ENCODE assay signal across 12 cellular contexts in the genomic region with DNA sequence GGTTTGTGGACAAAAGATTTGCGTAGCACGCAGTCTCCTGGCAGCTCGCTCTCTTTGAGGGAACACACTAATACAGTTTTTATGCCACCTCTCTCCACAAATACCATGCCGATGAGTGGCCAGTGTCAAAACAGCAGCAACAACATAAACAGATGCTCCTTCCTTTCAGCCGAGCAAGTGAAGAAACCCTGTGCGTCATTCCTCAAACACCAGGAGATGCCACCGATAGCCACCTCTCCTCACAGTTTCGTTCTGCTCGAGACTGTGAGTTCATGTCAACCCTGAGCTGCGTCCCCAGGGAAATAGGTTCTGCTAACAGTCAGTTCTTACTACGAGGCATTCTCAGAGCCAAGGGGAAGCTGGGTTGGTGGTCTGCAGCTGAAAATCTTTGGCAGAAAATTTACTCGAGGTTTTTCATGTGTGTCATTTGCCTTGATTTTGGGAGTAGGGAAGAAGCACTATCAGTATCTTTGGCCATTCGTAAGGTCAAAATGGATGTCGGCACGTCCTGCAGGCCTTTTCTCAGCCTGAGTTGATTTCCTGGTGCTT. TPM values are rescaled to one million over a fixed set of nuclear protein-coding genes. Genes with fewer than 3 reads are reported as not detected.
A peak's percentile ranks its signal among the peaks of the same experiment; 100 is the strongest.
DNase-seq lines count a peak whose midpoint lies in the region; ATAC-seq and TF ChIP-seq lines count a peak whose summit lies in the region.
"Had no signal": no experiment of that assay in that cellular context is flagged by ENCODE, and none has a peak within 500 bp of the region (broad histone marks: within the 10 kb centered on the region; RNA-seq: fewer than 3 reads in every experiment).

No MANE protein-coding gene starts in this region.

- no peak overlapping the region for H3K4me3 ChIP-seq in hepatocyte
- no peak overlapping the region for H3K4me3 ChIP-seq in right lobe of liver
- H3K4me3 ChIP-seq: dorsolateral prefrontal cortex had no signal

- H3K4me2 ChIP-seq in hepatocyte, result no peak overlapping the region

- no peaks in the 10 kb centered on the region for H3K9me3 ChIP-seq in hepatocyte (ENCODE audit: low read depth)
- H3K9me3 ChIP-seq in right lobe of liver, result no peaks in the 10 kb centered on the region

- no peak overlapping the region for H3K27ac ChIP-seq in hepatocyte
- no peak overlapping the region for H3K27ac ChIP-seq in right lobe of liver

- intact Hi-C loops in right lobe of liver (cut with DNase I), result no loop called here

- H3K4me1 ChIP-seq in hepatocyte (ENCODE audit: insufficient read depth) (no peaks in the 10 kb centered on the region), right lobe of liver (no peaks in the 10 kb centered on the region)

- H3K9me2 ChIP-seq in hepatocyte (replicated peaks; ENCODE audit: insufficient read depth), result no peaks in the 10 kb centered on the region

- ATAC-seq in GM21528 (IDR thresholded peaks at IDR 0.05; ENCODE audit: low FRiP score, unreplicated experiment) (no peak), right lobe of liver (no peak), GM18907 (IDR thresholded peaks at IDR 0.05; ENCODE audit: unreplicated experiment) (no peak)
- ATAC-seq: activated CD4-positive, alpha-beta T cell treated with anti-CD3 and anti-CD28 coated beads for 36 hours had no signal

- H2AFZ ChIP-seq in hepatocyte, result no peak overlapping the region

- no peak for TF ChIP-seq CTCF in hepatocyte (IDR thresholded peaks at IDR 0.05; ENCODE audit: poor library complexity)
- no peak for TF ChIP-seq CTCF in right lobe of liver (IDR thresholded peaks at IDR 0.05)

- TF ChIP-seq POLR2A in right lobe of liver (IDR thresholded peaks at IDR 0.05), result no peak

- peak; percentile 93 for DNase-seq in AG08395 (ENCODE audit: low spot score)
- peak; percentile 97 for DNase-seq in HS-5 (ENCODE audit: low read depth)
- DNase-seq in astrocyte of the hippocampus (ENCODE audit: low read depth, low spot score), result peak; percentile 94
- peak; percentile 23 for DNase-seq in hepatocyte (ENCODE audit: low spot score)
- DNase-seq in NCI-H345 treated with DMSO at 0.1 percent for 48 hours (lab: John Stamatoyannopoulos, UW; ENCODE audit: unreplicated experiment), result no peak
- no peak for DNase-seq in right lobe of liver
- DNase-seq: activated CD4-positive, alpha-beta T cell treated with anti-CD3 and anti-CD28 coated beads for 36 hours; activated effector memory CD4-positive, alpha-beta T cell treated with anti-CD3 and anti-CD28 coated beads, Interleukin-2, amount 50 U/mL, for 16 hours; dorsolateral prefrontal cortex; H9 had no signal

- H3K79me2 ChIP-seq in hepatocyte, result no peaks in the 10 kb centered on the region

- no peaks in the 10 kb centered on the region for H4K20me1 ChIP-seq in hepatocyte (ENCODE audit: insufficient read depth, poor library complexity, severe bottlenecking)

- H3K27me3 ChIP-seq in hepatocyte (no peaks in the 10 kb centered on the region), right lobe of liver (no peaks in the 10 kb centered on the region)

- 73% methylated on average over 15 of the region's 15 CpGs for WGBS in hepatocyte (ENCODE audit: low lambda C conversion rate, missing lambda C conversion rate)
- WGBS in right lobe of liver (ENCODE audit: insufficient coverage, low coverage, low lambda C conversion rate, missing lambda C conversion rate), result 64% methylated on average over 12 of the region's 15 CpGs

- H3K36me3 ChIP-seq in hepatocyte (replicated peaks; ENCODE audit: insufficient read depth, low read depth) (no peaks in the 10 kb centered on the region), right lobe of liver (no peaks in the 10 kb centered on the region)

RNA-seq across cellular contexts. Expression of gene EYA2, which starts 59.9 kb away (rescaled TPM):
- 1.4 and 1.8 TPM in 2 replicates for total RNA-seq in hepatocyte
- polyA plus RNA-seq in hepatocyte, result 1.4 and 2.0 TPM in 2 replicates
- total RNA-seq in right lobe of liver, result 1 to 10 TPM in 1 of 6 experiments, under 1 TPM in 5; 0.12 to 3.0 (median 0.49) TPM
- total RNA-seq: activated CD4-positive, alpha-beta T cell treated with anti-CD3 and anti-CD28 coated beads for 36 hours had no signal

Comparison
In these comparisons a context has a peak if more than half of its experiments do, and no peak if none do; other contexts are left out.
1. DNase-seq: peak in AG08395 (single experiment), HS-5 (single experiment), astrocyte of the hippocampus (single experiment) and hepatocyte (single experiment); none in NCI-H345 treated with DMSO at 0.1 percent for 48 hours (single experiment) and right lobe of liver (0 of 3).